Comparison of ENCODE assay signal across 24 cellular contexts in the genomic region with DNA sequence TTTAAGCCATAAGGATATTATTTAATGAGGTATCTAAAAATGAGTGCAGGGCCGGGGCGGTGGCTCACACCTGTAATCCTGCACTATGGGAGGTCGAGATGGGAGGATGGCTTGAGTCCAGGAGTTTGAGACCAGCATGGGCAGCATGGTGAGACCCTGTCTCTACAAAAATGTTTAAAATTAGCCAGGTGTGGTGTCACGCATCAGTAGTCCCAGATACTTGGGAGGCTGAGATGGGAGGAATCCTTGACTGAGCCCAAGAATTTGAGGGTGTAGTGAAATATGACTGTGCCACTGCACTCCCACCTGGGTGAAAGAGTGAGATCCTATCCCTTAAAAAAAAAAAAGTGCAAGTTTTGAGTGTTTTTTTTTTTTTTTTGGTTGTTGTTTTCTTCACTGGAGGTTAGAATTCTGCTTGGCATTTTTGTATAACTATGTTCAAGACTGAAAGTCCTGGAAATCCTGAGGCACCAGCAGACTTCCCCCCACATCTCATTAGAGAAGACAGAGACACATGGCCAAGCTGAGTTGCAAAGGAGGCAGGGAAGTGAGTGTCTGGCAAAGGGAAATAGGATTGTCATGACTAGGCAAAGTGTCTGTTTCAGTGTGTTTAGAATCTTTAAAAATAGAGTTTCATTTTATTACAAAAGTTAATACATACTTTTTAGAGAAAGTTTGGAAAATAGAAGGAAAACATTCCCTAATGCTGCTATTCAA.
"Had no signal": no experiment of that assay in that cellular context is flagged by ENCODE, and none has a peak within 500 bp of the region (broad histone marks: within the 10 kb centered on the region; RNA-seq: fewer than 3 reads in every experiment).

No MANE protein-coding gene starts in this region.

- H3K4me1 Mint-ChIP-seq: memory B cell; natural killer cell; stimulated activated effector memory CD8-positive, alpha-beta T cell treated with anti-CD3 and anti-CD28 coated beads, Interleukin-12 subunit alpha, Interleukin-12 subunit beta, amount 100 ng/mL, for 72 hours had no signal

- H3K4me3 Mint-ChIP-seq: memory B cell; natural killer cell; neural crest cell; stimulated activated effector memory CD8-positive, alpha-beta T cell treated with anti-CD3 and anti-CD28 coated beads, Interleukin-12 subunit alpha, Interleukin-12 subunit beta, amount 100 ng/mL, for 72 hours had no signal

- H3K27me3 Mint-ChIP-seq: memory B cell, progenitor cell of endocrine pancreas had no signal

- H3K36me3 Mint-ChIP-seq: natural killer cell had no signal

- ATAC-seq: heart right ventricle; left cardiac atrium; left ventricle myocardium superior; lower lobe of right lung; natural killer cell; sciatic nerve; stimulated activated effector memory CD8-positive, alpha-beta T cell treated with anti-CD3 and anti-CD28 coated beads, Interleukin-12 subunit alpha, Interleukin-12 subunit beta, amount 100 ng/mL, for 72 hours had no signal

- H3K9me3 Mint-ChIP-seq: natural killer cell; stimulated activated effector memory CD8-positive, alpha-beta T cell treated with anti-CD3 and anti-CD28 coated beads, Interleukin-12 subunit alpha, Interleukin-12 subunit beta, amount 100 ng/mL, for 72 hours had no signal

- DNase-seq: dermis blood vessel endothelial cell; effector memory CD4-positive, alpha-beta T cell; esophagus squamous epithelium; foreskin melanocyte; glutamatergic neuron; heart right ventricle; hippocampal formation; left cardiac atrium; left ventricle myocardium superior; lower lobe of right lung; natural killer cell; pancreas; stimulated activated CD4-positive, alpha-beta T cell treated with anti-CD3 and anti-CD28 coated beads, Interleukin-12 subunit alpha, Interleukin-12 subunit beta, amount 100 ng/mL, for 4 hours; stimulated activated CD4-positive, alpha-beta T cell treated with anti-CD3 and anti-CD28 coated beads, Interleukin-1b, Interleukin-23, amount 100 ng/mL, for 48 hours; stimulated activated CD4-positive, alpha-beta T cell treated with anti-CD3 and anti-CD28 coated beads, Interleukin-4, amount 100 ng/mL, for 1 hour; stimulated activated naive CD4-positive, alpha-beta T cell treated with Interleukin-2 at 50 U/mL for 16 hours; stomach; thyroid gland; trophoblast cell had no signal

- H3K27ac Mint-ChIP-seq: memory B cell; natural killer cell; progenitor cell of endocrine pancreas; stimulated activated effector memory CD8-positive, alpha-beta T cell treated with anti-CD3 and anti-CD28 coated beads, Interleukin-12 subunit alpha, Interleukin-12 subunit beta, amount 100 ng/mL, for 72 hours had no signal
